In genomic region chr11:133947298-133947905, GRCh38 we compare ENCODE assay signal across 8 cellular contexts. TPM values are rescaled to one million over a fixed set of nuclear protein-coding genes. Genes with fewer than 3 reads are reported as not detected.
DNase-seq lines count a peak whose midpoint lies in the region; ATAC-seq and TF ChIP-seq lines count a peak whose summit lies in the region.

No MANE protein-coding gene starts in this region.

- peaks cover 44% of the 10 kb centered on the region for H3K36me3 Mint-ChIP-seq in activated CD4-positive, alpha-beta T cell treated with anti-CD3 and anti-CD28 coated beads, Interleukin-2, amount 10 ng/mL, durations not matched to agents 7 days and 5 days (ENCODE audit: low read depth)

- peak overlapping the region; percentile 54 for H3K27ac ChIP-seq in effector memory CD4-positive, alpha-beta T cell (ENCODE audit: insufficient read depth, low read length, poor library complexity, severe bottlenecking)

- CTCF ChIA-PET in BJ (lab: Yijun Ruan, JAX) = interaction anchor here (1.0 kb wide), 1 partner anchor 13 kb away, joined by 4 read pairs; no protein-coding TSS in a partner anchor
- CTCF ChIA-PET in activated CD4-positive, alpha-beta T cell treated with anti-CD3 and anti-CD28 coated beads, Interleukin-2, amount 10 ng/mL, durations not matched to agents 7 days and 5 days (lab: Charles Lee) = interaction anchor here (1.4 to 6.2 kb wide), 7 partner anchors 9 to 86 kb away, joined by 3 to 36 read pairs (median 7); partner anchors contain the start of gene IGSF9B

- H3K27ac Mint-ChIP-seq in activated CD4-positive, alpha-beta T cell treated with anti-CD3 and anti-CD28 coated beads, Interleukin-2, amount 10 ng/mL, durations not matched to agents 7 days and 5 days = peak overlapping the region; percentile 96

- peaks cover 13% of the 10 kb centered on the region for H3K27me3 ChIP-seq in BJ (ENCODE audit: control insufficient read depth, insufficient read depth, low read length)
- no peaks in the 10 kb centered on the region for H3K27me3 ChIP-seq in effector memory CD4-positive, alpha-beta T cell (replicated peaks; ENCODE audit: control insufficient read depth, insufficient read depth, low read length, poor library complexity, severe bottlenecking)

- no peaks in the 10 kb centered on the region for H3K36me3 ChIP-seq in BJ (ENCODE audit: control insufficient read depth, insufficient read depth, low read length)
- H3K36me3 ChIP-seq in effector memory CD4-positive, alpha-beta T cell (ENCODE audit: control insufficient read depth, insufficient read depth, low read length) = no peaks in the 10 kb centered on the region

- no peaks in the 10 kb centered on the region for H3K9me3 ChIP-seq in effector memory CD4-positive, alpha-beta T cell (ENCODE audit: control insufficient read depth, low read length)

- H3K9me3 Mint-ChIP-seq in activated CD4-positive, alpha-beta T cell treated with anti-CD3 and anti-CD28 coated beads, Interleukin-2, amount 10 ng/mL, durations not matched to agents 7 days and 5 days = no peaks in the 10 kb centered on the region

- H3K27me3 Mint-ChIP-seq in activated CD4-positive, alpha-beta T cell treated with anti-CD3 and anti-CD28 coated beads, Interleukin-2, amount 10 ng/mL, durations not matched to agents 7 days and 5 days = no peaks in the 10 kb centered on the region

- H3K4me1 ChIP-seq in effector memory CD4-positive, alpha-beta T cell (ENCODE audit: control insufficient read depth, insufficient read depth, low read length, poor library complexity, severe bottlenecking) = peaks cover 53% of the 10 kb centered on the region

- H3K4me3 ChIP-seq in BJ (ENCODE audit: low read depth, low read length) = no peak overlapping the region
- H3K4me3 ChIP-seq in effector memory CD4-positive, alpha-beta T cell (ENCODE audit: insufficient read depth, low read depth, low read length, poor library complexity, severe bottlenecking) = peak overlapping the region; percentile 33

- DNase-seq in BJ (ENCODE audit: low read depth) = no peak
- DNase-seq in GM20000 (ENCODE audit: low spot score) = peak; percentile 66
- DNase-seq in NCI-H1694 (lab: John Stamatoyannopoulos, UW) = peak; percentile 21
- peak; percentile 79 for DNase-seq in activated CD4-positive, alpha-beta T cell treated with anti-CD3 and anti-CD28 coated beads, Interleukin-2, amount 10 ng/mL, durations not matched to agents 7 days and 5 days
- DNase-seq in effector memory CD4-positive, alpha-beta T cell = peak; percentile 21 to 48 (median 34)
- peak; percentile 70 for DNase-seq in myocyte (ENCODE audit: low read depth)

- TF ChIP-seq CTCF in BJ (IDR thresholded peaks at IDR 0.05; ENCODE audit: insufficient read depth, low read depth, low read length) (peak; percentile 38), GM20000 (IDR thresholded peaks at IDR 0.05; ENCODE audit: extremely low read depth, missing control alignments) (no peak)

- peaks cover 93% of the 10 kb centered on the region for H3K4me1 Mint-ChIP-seq in activated CD4-positive, alpha-beta T cell treated with anti-CD3 and anti-CD28 coated beads, Interleukin-2, amount 10 ng/mL, durations not matched to agents 7 days and 5 days

- POLR2A ChIA-PET in BJ (lab: Charles Lee) = no interaction called here
- POLR2A ChIA-PET in activated CD4-positive, alpha-beta T cell treated with anti-CD3 and anti-CD28 coated beads, Interleukin-2, amount 10 ng/mL, durations not matched to agents 7 days and 5 days (lab: Charles Lee) = no interaction called here

- ATAC-seq in HG03139 (IDR thresholded peaks at IDR 0.05; ENCODE audit: unreplicated experiment) (no peak), HG02884 (IDR thresholded peaks at IDR 0.05; ENCODE audit: unreplicated experiment) (no peak)

- peak overlapping the region; percentile 88 for H3K4me3 Mint-ChIP-seq in activated CD4-positive, alpha-beta T cell treated with anti-CD3 and anti-CD28 coated beads, Interleukin-2, amount 10 ng/mL, durations not matched to agents 7 days and 5 days

RNA-seq across cellular contexts. Expression of gene IGSF9B, which starts 9.4 kb away (rescaled TPM):
- polyA plus RNA-seq in BJ (2011; rRNA removed) = 0.05 TPM in 2 replicates
- polyA minus RNA-seq in BJ (2011; rRNA and poly(A)+ RNA removed) = 0.71 TPM in 1 of 2 replicates, not detected in the other
- 100 to 1,000 TPM; 130 to 142 TPM for total RNA-seq in activated CD4-positive, alpha-beta T cell treated with anti-CD3 and anti-CD28 coated beads, Interleukin-2, amount 10 ng/mL, durations not matched to agents 7 days and 5 days
- total RNA-seq in myocyte = 0.24 TPM in 1 of 2 replicates, not detected in the other
- polyA plus RNA-seq in myocyte (2012) = 0.20 TPM

Comparison
In these comparisons a context has a peak if more than half of its experiments do, and no peak if none do; other contexts are left out.
1. RNA of gene IGSF9B, which starts 9.4 kb away (total RNA-seq): 130 to 142 TPM in activated CD4-positive, alpha-beta T cell treated with anti-CD3 and anti-CD28 coated beads, Interleukin-2, amount 10 ng/mL, durations not matched to agents 7 days and 5 days; 0.24 TPM in myocyte; every median in the first group is over 100 times any median in the second.